ENCODE assay signal across 13 cellular contexts in the genomic region with DNA sequence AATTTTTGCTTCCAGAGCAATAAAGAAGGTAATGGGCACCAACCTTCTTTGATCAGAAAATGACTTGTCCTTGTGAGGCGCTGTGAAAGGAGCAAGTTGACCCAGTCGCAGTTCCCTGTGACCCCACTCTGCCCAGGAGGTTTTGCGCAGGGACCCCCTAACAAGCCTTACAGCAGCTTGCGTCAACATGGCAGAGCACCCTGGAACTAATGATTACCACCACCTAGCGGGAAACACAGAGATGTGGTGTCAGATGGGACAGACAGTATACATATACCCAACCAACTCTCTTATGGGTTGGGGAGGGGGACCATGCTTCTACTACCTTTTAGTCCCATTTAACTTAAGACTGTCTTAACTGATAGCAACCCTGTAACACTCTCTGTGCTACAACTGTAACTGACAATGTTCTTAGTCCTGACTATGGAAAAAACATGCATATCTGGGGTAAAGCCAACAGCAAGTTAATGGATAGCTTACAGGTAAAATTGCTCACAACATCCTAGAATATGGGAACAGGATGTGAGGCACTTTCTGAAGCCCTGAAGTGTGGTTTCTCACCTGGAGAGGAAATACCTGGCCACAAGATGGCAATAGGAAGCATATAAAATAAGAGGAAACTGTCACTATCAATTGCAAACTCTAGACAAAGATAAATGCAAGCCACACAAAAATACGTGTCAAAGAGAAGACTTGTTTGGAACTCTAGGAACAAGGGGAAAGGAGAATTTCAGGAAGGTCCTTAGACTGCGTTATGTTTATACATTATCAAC. TPM values are rescaled to one million over a fixed set of nuclear protein-coding genes. Genes with fewer than 3 reads are reported as not detected.
A peak's percentile ranks its signal among the peaks of the same experiment; 100 is the strongest.
DNase-seq lines count a peak whose midpoint lies in the region; ATAC-seq and TF ChIP-seq lines count a peak whose summit lies in the region.
"Had no signal": no experiment of that assay in that cellular context is flagged by ENCODE, and none has a peak within 500 bp of the region (broad histone marks: within the 10 kb centered on the region; RNA-seq: fewer than 3 reads in every experiment).

No MANE protein-coding gene starts in this region.

- in situ Hi-C loops in GM13976 (cut with MboI; ENCODE audit: low sequenced_read_pairs, unreplicated experiment): loop anchor here (10.0 kb wide), 1 partner anchor 120 kb away; no protein-coding TSS in a partner anchor

- H3K27ac Mint-ChIP-seq in stimulated activated naive CD8-positive, alpha-beta T cell treated with anti-CD3 and anti-CD28 coated beads, Interleukin-15, Interleukin-2, amounts not matched to agents 100 ng/mL and 50 ng/mL, for 24 hours: peak overlapping the region; percentile 64
- peak overlapping the region in 5 of 6 donors; percentile 7 to 82 (median 40) for H3K27ac Mint-ChIP-seq in immature natural killer cell

- H3K36me3 Mint-ChIP-seq in stimulated activated naive CD8-positive, alpha-beta T cell treated with anti-CD3 and anti-CD28 coated beads, Interleukin-15, Interleukin-2, amounts not matched to agents 100 ng/mL and 50 ng/mL, for 24 hours (ENCODE audit: low read depth): peaks cover 61% of the 10 kb centered on the region
- peaks cover 19 to 31% (median 26%) of the 10 kb centered on the region in 3 donors for H3K36me3 Mint-ChIP-seq in immature natural killer cell

- TF ChIP-seq CTCF in VCaP (conservative IDR thresholded peaks at IDR 0.05) (peak; percentile 40; the same call in 1 of the 2 replicates), GM13976 (IDR thresholded peaks at IDR 0.05; ENCODE audit: borderline replicate concordance, control extremely low read depth, extremely low read depth, insufficient read depth, missing control alignments) (no peak)

- no peak for DNase-seq in stimulated activated naive CD8-positive, alpha-beta T cell treated with anti-CD3 and anti-CD28 coated beads, Interleukin-15, Interleukin-2, amounts not matched to agents 100 U/mL and 50 U/mL, for 24 hours
- DNase-seq in immature natural killer cell (no peak), GM13976 (ENCODE audit: low spot score) (no peak), HK-2 (ENCODE audit: unreplicated experiment) (no peak)
- no peak for DNase-seq in stimulated activated CD4-positive, alpha-beta T cell treated with anti-CD3 and anti-CD28 coated beads, Interleukin-2, amount 100 ng/mL, for 24 hours
- DNase-seq in stimulated activated naive CD4-positive, alpha-beta T cell treated with Interleukin-2 at 50 U/mL for 16 hours (lab: John Stamatoyannopoulos, UW): no peak
- DNase-seq: amygdala, mucosa of descending colon, NCI-H1930, Peyer's patch had no signal

- H3K4me3 Mint-ChIP-seq in stimulated activated naive CD8-positive, alpha-beta T cell treated with anti-CD3 and anti-CD28 coated beads, Interleukin-15, Interleukin-2, amounts not matched to agents 100 ng/mL and 50 ng/mL, for 24 hours: peak overlapping the region; percentile 86
- peak overlapping the region; percentile 22 to 72 (median 59) for H3K4me3 Mint-ChIP-seq in immature natural killer cell
- H3K4me3 Mint-ChIP-seq: CD14-positive monocyte had no signal

- no peaks in the 10 kb centered on the region for H3K27me3 Mint-ChIP-seq in stimulated activated naive CD8-positive, alpha-beta T cell treated with anti-CD3 and anti-CD28 coated beads, Interleukin-15, Interleukin-2, amounts not matched to agents 100 ng/mL and 50 ng/mL, for 24 hours
- peaks cover 4 to 14% (median 10%) of the 10 kb centered on the region in 3 donors for H3K27me3 Mint-ChIP-seq in immature natural killer cell (ENCODE audit: low read depth in 3 of 3)

- H3K27ac ChIP-seq in VCaP: no peak overlapping the region
- H3K27ac ChIP-seq: Peyer's patch had no signal

- H3K9me3 Mint-ChIP-seq in stimulated activated naive CD8-positive, alpha-beta T cell treated with anti-CD3 and anti-CD28 coated beads, Interleukin-15, Interleukin-2, amounts not matched to agents 100 ng/mL and 50 ng/mL, for 24 hours: no peaks in the 10 kb centered on the region
- H3K9me3 Mint-ChIP-seq in immature natural killer cell: no peaks in the 10 kb centered on the region
- H3K9me3 Mint-ChIP-seq: CD14-positive monocyte had no signal

- no peak for ATAC-seq in stimulated activated naive CD8-positive, alpha-beta T cell treated with anti-CD3 and anti-CD28 coated beads, Interleukin-15, Interleukin-2, amounts not matched to agents 100 U/mL and 50 U/mL, for 24 hours
- ATAC-seq: mucosa of descending colon had no signal

- H3K4me1 Mint-ChIP-seq in stimulated activated naive CD8-positive, alpha-beta T cell treated with anti-CD3 and anti-CD28 coated beads, Interleukin-15, Interleukin-2, amounts not matched to agents 100 ng/mL and 50 ng/mL, for 24 hours (ENCODE audit: low read depth): peaks cover 44% of the 10 kb centered on the region
- peaks cover 36 to 63% of the 10 kb centered on the region in 2 donors for H3K4me1 Mint-ChIP-seq in immature natural killer cell

RNA-seq across cellular contexts. Expression of a gene that starts 3.0 kb away (rescaled TPM):
- 100 to 1,000 TPM; 147 to 205 (median 181) TPM for polyA plus RNA-seq in immature natural killer cell

RNA-seq across cellular contexts. Expression of a gene that starts 3.1 kb away (rescaled TPM):
- 100 to 1,000 TPM; 118 to 179 (median 152) TPM for polyA plus RNA-seq in immature natural killer cell

RNA-seq across cellular contexts. Expression of a gene that starts 21.3 kb away (rescaled TPM):
- 10 to 100 TPM; 19.5 to 37.1 (median 34.9) TPM for polyA plus RNA-seq in immature natural killer cell

RNA-seq across cellular contexts. Expression of a gene that starts 32.4 kb away (rescaled TPM):
- polyA plus RNA-seq in immature natural killer cell: not detected
- polyA plus RNA-seq: CD14-positive monocyte had no signal

RNA-seq across cellular contexts. Expression of a gene that starts 56.8 kb away (rescaled TPM):
- not detected for polyA plus RNA-seq in immature natural killer cell
- polyA plus RNA-seq: CD14-positive monocyte had no signal
